Comparison of ENCODE assay signal across 8 cellular contexts in the genomic region with DNA sequence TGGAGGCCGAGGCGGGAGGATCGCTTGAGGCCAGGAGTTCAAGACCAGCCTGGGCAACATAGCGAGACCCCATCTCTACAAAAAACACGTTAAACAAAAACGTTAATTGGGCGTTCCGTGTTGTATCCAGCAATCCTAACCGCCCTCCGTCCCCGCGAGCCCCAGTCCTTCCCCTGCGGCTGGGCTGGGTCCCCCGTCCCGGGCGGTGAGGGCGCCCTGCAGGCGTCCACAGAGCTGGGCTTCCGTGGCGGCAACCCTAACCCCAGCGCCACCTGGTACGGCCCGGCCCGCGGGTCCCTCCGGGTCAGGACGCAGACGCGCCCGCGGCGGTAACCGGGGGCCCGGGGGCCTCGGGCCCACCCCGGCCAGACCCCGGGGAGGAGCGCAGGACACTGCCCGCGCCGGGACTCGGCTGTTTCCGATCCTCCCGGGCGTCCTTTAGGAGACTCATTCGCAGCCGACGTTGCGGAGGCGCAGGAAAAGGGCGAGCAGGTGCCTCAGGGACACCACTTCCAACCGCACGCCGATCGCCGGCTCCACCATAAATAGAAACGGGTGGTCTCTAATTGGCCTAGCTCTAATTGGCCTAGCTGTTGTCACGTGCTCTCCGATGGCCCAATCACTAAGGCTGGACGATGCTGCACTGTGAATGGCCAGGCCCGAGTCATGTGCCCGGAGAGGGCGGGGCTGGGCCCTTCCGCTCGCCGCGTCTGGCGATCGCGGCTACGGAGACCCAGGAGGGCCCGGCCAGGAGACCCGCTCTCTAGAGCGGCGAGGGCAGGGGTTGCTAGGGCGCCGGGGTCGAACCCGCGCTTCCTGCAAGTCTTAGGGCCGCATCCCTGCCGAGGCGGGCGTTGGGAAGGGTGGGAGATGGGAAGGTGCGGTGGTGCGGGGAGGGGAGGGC. TPM values are rescaled to one million over a fixed set of nuclear protein-coding genes. Genes with fewer than 3 reads are reported as not detected.
DNase-seq lines count a peak whose midpoint lies in the region; ATAC-seq and TF ChIP-seq lines count a peak whose summit lies in the region.

No MANE protein-coding gene starts in this region.

- H3K4me1 Mint-ChIP-seq in natural killer cell: peaks cover 20 to 44% of the 10 kb centered on the region in 2 donors

- peak overlapping the region; percentile 77 to 87 for H3K27ac Mint-ChIP-seq in natural killer cell

- H3K27me3 Mint-ChIP-seq in natural killer cell (ENCODE audit: low read depth in 2 of 2): no peaks in the 10 kb centered on the region

- peak overlapping the region; percentile 84 for H3K4me3 Mint-ChIP-seq in natural killer cell

- peak overlapping the region; percentile 81 for H3K4me3 ChIP-seq in LNCaP clone FGC (ENCODE audit: low read depth, low read length)
- peak overlapping the region; percentile 75 for H3K4me3 ChIP-seq in fibroblast of pulmonary artery (replicated peaks; ENCODE audit: low read depth, low read length)

- H3K36me3 Mint-ChIP-seq in natural killer cell: no peaks in the 10 kb centered on the region

- no peak for TF ChIP-seq CTCF in LNCaP clone FGC (IDR thresholded peaks at IDR 0.05; ENCODE audit: control insufficient read depth, extremely low read depth, insufficient read depth)
- no peak for TF ChIP-seq CTCF in fibroblast of pulmonary artery (IDR thresholded peaks at IDR 0.05; ENCODE audit: low read length, missing control alignments)
- TF ChIP-seq CTCF in natural killer cell (IDR thresholded peaks at IDR 0.05): no peak

- DNase-seq in EL (peak; percentile 99), H4 (ENCODE audit: low spot score) (peak; percentile 100), LNCaP clone FGC (ENCODE audit: low read depth) (peak; percentile 96), RPMI8226 (peak; percentile 98), fibroblast of pulmonary artery (ENCODE audit: low read depth) (peak; percentile 99), natural killer cell (peak; percentile 89)
- DNase-seq in activated T-helper 9 cell treated with anti-CD3 and anti-CD28 coated beads, Interleukin-2, amount 50 U/mL, for 16 hours (ENCODE audit: low read depth): peak; percentile 87
- peak; percentile 81 to 92 (median 90) for DNase-seq in stimulated activated naive CD4-positive, alpha-beta T cell (lab: John Stamatoyannopoulos, UW)

- peak; percentile 85 to 97 (median 87) for ATAC-seq in natural killer cell

- no peaks in the 10 kb centered on the region for H3K9me3 Mint-ChIP-seq in natural killer cell

- intact Hi-C loops in natural killer cell (cut with micrococcal nuclease): loop anchor here (1.0 kb wide), 1 partner anchor 20 kb away; no protein-coding TSS in a partner anchor

RNA-seq across cellular contexts. Expression of gene CSNK1D, which starts 19.0 kb away (rescaled TPM):
- total RNA-seq in H4 (2014; rRNA removed; shearing (Covaris generic)): 30.3 and 33.9 TPM in 2 replicates
- total RNA-seq in natural killer cell: 100 to 1,000 TPM; 423 to 475 (median 468) TPM

RNA-seq across cellular contexts. Expression of gene CD7, which starts 24.9 kb away (rescaled TPM):
- total RNA-seq in H4 (2014; rRNA removed; shearing (Covaris generic)): 0.06 and 1.5 TPM in 2 replicates
- 100 to 1,000 TPM; 464 to 564 (median 522) TPM for total RNA-seq in natural killer cell

RNA-seq across cellular contexts. Expression of gene SECTM1, which starts 41.1 kb away (rescaled TPM):
- total RNA-seq in H4 (2014; rRNA removed; shearing (Covaris generic)): 30.1 and 30.7 TPM in 2 replicates
- total RNA-seq in natural killer cell: 10 to 100 TPM in 1 of 3 donors, 1 to 10 TPM in 2; 3.6 to 11.2 (median 6.3) TPM

Comparison
In these comparisons a context has a peak if more than half of its experiments do, and no peak if none do; other contexts are left out.
1. Peak in every context shown above with its lines: DNase-seq, ATAC-seq and H3K4me3 ChIP-seq.
2. RNA of gene CSNK1D, which starts 19.0 kb away (total RNA-seq): 423 to 475 TPM in natural killer cell; 30.3 to 33.9 TPM in H4; every median in the first group is over 10 times any median in the second.
3. RNA of gene CD7, which starts 24.9 kb away (total RNA-seq): 464 to 564 TPM in natural killer cell; 0.06 to 1.5 TPM in H4; every median in the first group is over 100 times any median in the second.